In the genomic region with DNA sequence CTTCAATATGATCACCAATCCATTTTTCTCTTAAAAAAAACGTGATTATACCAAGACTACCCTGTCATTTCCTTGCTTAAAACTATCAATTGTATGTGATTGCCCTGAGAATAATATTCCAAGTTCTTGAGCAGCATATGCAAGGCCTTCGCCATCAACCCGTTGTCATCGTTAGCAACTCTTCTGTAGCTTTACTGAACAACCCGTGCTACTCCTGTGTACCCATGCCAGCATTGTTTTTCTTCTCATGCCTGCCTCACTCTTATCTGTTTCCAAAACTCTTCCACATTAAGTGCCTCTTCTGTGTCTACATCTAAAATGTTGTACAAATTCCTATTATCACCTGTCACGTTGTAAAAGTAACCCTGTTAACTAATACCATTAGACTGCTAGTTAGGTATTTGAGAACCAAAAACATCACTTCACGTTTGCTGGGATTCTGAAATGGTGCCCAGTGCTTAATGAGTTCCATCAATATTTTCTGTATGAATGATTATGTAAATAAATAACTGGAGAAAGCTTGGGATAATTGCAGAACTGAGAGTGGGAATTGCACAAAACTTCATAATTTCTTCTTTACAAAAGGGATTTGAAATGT, we compare ENCODE assay signal across 26 cellular contexts. TPM values are rescaled to one million over a fixed set of nuclear protein-coding genes. Genes with fewer than 3 reads are reported as not detected.
DNase-seq lines count a peak whose midpoint lies in the region; ATAC-seq and TF ChIP-seq lines count a peak whose summit lies in the region.
"Had no signal": no experiment of that assay in that cellular context is flagged by ENCODE, and none has a peak within 500 bp of the region (broad histone marks: within the 10 kb centered on the region; RNA-seq: fewer than 3 reads in every experiment).

No MANE protein-coding gene starts in this region.

- CTCF ChIA-PET in MCF 10A (lab: Yijun Ruan, JAX) (interaction anchor here (0.5 to 3.1 kb wide), 4 partner anchors 8 to 256 kb away, joined by 3 to 14 read pairs (median 6); no protein-coding TSS in a partner anchor), PC-9 (lab: Charles Lee) (no interaction called here)

- no peaks in the 10 kb centered on the region for H3K9me2 ChIP-seq in PC-9 (ENCODE audit: insufficient read depth)

- H3K27ac Mint-ChIP-seq in MCF 10A (ENCODE audit: low read depth, unreplicated experiment) = peak overlapping the region; percentile 82
- H3K27ac Mint-ChIP-seq: activated T-cell treated with anti-CD3 and anti-CD28 coated beads, Interleukin-2, amount 50 U/mL, for 24 hours; naive B cell; T-cell had no signal

- H3K4me3 Mint-ChIP-seq in MCF 10A (ENCODE audit: unreplicated experiment) = no peak overlapping the region
- H3K4me3 Mint-ChIP-seq: activated T-cell treated with anti-CD3 and anti-CD28 coated beads, Interleukin-2, amount 50 U/mL, for 24 hours; naive B cell; T-cell had no signal

- H3K27me3 ChIP-seq in breast epithelium (no peaks in the 10 kb centered on the region), PC-9 (ENCODE audit: insufficient read depth, low read depth) (no peaks in the 10 kb centered on the region), stomach smooth muscle (ENCODE audit: control insufficient read depth in 1 of 2, insufficient read depth in 2 of 2, low read length in 2 of 2) (no peaks in the 10 kb centered on the region)
- H3K27me3 ChIP-seq: gastrocnemius medialis, tibial nerve had no signal

- no peaks in the 10 kb centered on the region for H4K20me1 ChIP-seq in PC-9 (ENCODE audit: insufficient read depth)

- no peaks in the 10 kb centered on the region for H3K4me1 ChIP-seq in breast epithelium
- peaks cover 24% of the 10 kb centered on the region for H3K4me1 ChIP-seq in PC-9 (replicated peaks; ENCODE audit: insufficient read depth)
- H3K4me1 ChIP-seq in stomach smooth muscle (ENCODE audit: control insufficient read depth, insufficient read depth, low read length) = peaks cover 3% of the 10 kb centered on the region
- H3K4me1 ChIP-seq: gastrocnemius medialis had no signal

- H3K4me1 Mint-ChIP-seq in MCF 10A (ENCODE audit: insufficient read depth, unreplicated experiment) = peaks cover 45% of the 10 kb centered on the region

- H3K9me3 ChIP-seq in breast epithelium = no peaks in the 10 kb centered on the region
- no peaks in the 10 kb centered on the region for H3K9me3 ChIP-seq in PC-9 (ENCODE audit: insufficient read depth, low read depth)
- no peaks in the 10 kb centered on the region for H3K9me3 ChIP-seq in stomach smooth muscle (ENCODE audit: control insufficient read depth in 2 of 2, low read length in 2 of 2)
- H3K9me3 ChIP-seq: gastrocnemius medialis, tibial nerve had no signal

- no peaks in the 10 kb centered on the region for H3K79me2 ChIP-seq in PC-9 (ENCODE audit: low read depth)

- peaks cover 7% of the 10 kb centered on the region for H3K9me3 Mint-ChIP-seq in MCF 10A (ENCODE audit: unreplicated experiment)
- H3K9me3 Mint-ChIP-seq: activated T-cell treated with anti-CD3 and anti-CD28 coated beads, Interleukin-2, amount 50 U/mL, for 24 hours; naive B cell; T-cell had no signal

- TF ChIP-seq CTCF in MCF 10A (IDR thresholded peaks at IDR 0.05; ENCODE audit: unreplicated experiment) = no peak
- no peak for TF ChIP-seq CTCF in breast epithelium (IDR thresholded peaks at IDR 0.05)
- TF ChIP-seq CTCF in PC-9 (conservative IDR thresholded peaks at IDR 0.05) = no peak
- TF ChIP-seq CTCF in epithelial cell of esophagus (IDR thresholded peaks at IDR 0.05; ENCODE audit: insufficient read depth, low read depth, low read length, missing control alignments) = no peak

- H3K4me3 ChIP-seq in breast epithelium (no peak overlapping the region), PC-9 (no peak overlapping the region), epithelial cell of esophagus (ENCODE audit: low read length) (no peak overlapping the region), stomach smooth muscle (ENCODE audit: low read length in 2 of 2) (no peak overlapping the region)
- H3K4me3 ChIP-seq: gastrocnemius medialis, tibial nerve had no signal

- no peaks in the 10 kb centered on the region for H3K36me3 ChIP-seq in breast epithelium
- peaks cover 8% of the 10 kb centered on the region for H3K36me3 ChIP-seq in PC-9 (ENCODE audit: low read depth)
- H3K36me3 ChIP-seq in stomach smooth muscle (ENCODE audit: control insufficient read depth in 2 of 2, insufficient read depth in 2 of 2, low read length in 2 of 2) = peaks cover 2 to 4% of the 10 kb centered on the region in 2 donors
- H3K36me3 ChIP-seq: gastrocnemius medialis had no signal

- POLR2A ChIA-PET in MCF 10A (lab: Yijun Ruan, JAX) = interaction anchor here (0.7 to 7.5 kb wide), 11 partner anchors 10 to 299 kb away, joined by 3 to 162 read pairs (median 5); a partner anchor contains a TSS
- POLR2A ChIA-PET in PC-9 (lab: Charles Lee; ENCODE audit: unreplicated experiment) = interaction anchor here (0.5 to 1.0 kb wide), 2 partner anchors 8 to 16 kb away, joined by 5 to 8 read pairs; no protein-coding TSS in a partner anchor

- intact Hi-C loops in MCF 10A (cut with micrococcal nuclease) (no loop called here), breast epithelium (cut with DNase I; ENCODE audit: low total_unique reads) (no loop called here), PC-9 (cut with micrococcal nuclease; ENCODE audit: unreplicated experiment) (no loop called here)

- no peak overlapping the region for H3K9ac ChIP-seq in stomach smooth muscle (ENCODE audit: low read length in 2 of 2)

- BruUV-seq in MCF 10A (replicated peaks; lab: Mats Ljungman, UMichigan) (no TSS peak), PC-9 (replicated peaks; lab: Mats Ljungman, UMichigan) (no TSS peak)

- no peak overlapping the region for H3K4me2 ChIP-seq in PC-9

- ATAC-seq in HG03139 (IDR thresholded peaks at IDR 0.05; ENCODE audit: unreplicated experiment) = no peak
- ATAC-seq: gastrocnemius medialis; stimulated activated naive CD8-positive, alpha-beta T cell treated with anti-CD3 and anti-CD28 coated beads, Interleukin-15, Interleukin-2, amounts not matched to agents 100 U/mL and 50 U/mL, for 24 hours; T-cell had no signal

- H3K27ac ChIP-seq in breast epithelium = no peak overlapping the region
- H3K27ac ChIP-seq in PC-9 = peak overlapping the region; percentile 84
- peak overlapping the region; percentile 32 for H3K27ac ChIP-seq in stomach smooth muscle (ENCODE audit: low read length)

- H2AFZ ChIP-seq in PC-9 = no peak overlapping the region

- H3F3A ChIP-seq in PC-9 (ENCODE audit: insufficient read depth, low read depth) = peaks cover 39% of the 10 kb centered on the region; the same call in 1 of the 2 replicates

- no peak for TF ChIP-seq POLR2A in breast epithelium (IDR thresholded peaks at IDR 0.05)

- peaks cover 42% of the 10 kb centered on the region for H3K36me3 Mint-ChIP-seq in MCF 10A (ENCODE audit: insufficient read depth, unreplicated experiment)
- H3K36me3 Mint-ChIP-seq: naive B cell, T-cell had no signal

- DNase-seq in MCF 10A (ENCODE audit: unreplicated experiment) (no peak), breast epithelium (ENCODE audit: low spot score in 2 of 2) (no peak), PC-9 (no peak), epithelial cell of esophagus (ENCODE audit: low read depth) (peak; percentile 15), NCI-H1105 (lab: John Stamatoyannopoulos, UW) (no peak)
- no peak for DNase-seq in activated naive CD4-positive, alpha-beta T cell (lab: John Stamatoyannopoulos, UW)
- DNase-seq: 8988T; activated CD8-positive, alpha-beta memory T cell treated with anti-CD3 and anti-CD28 coated beads for 24 hours; activated naive CD4-positive, alpha-beta T cell treated with Interleukin-2 at 50 U/mL for 16 hours; activated T-cell treated with anti-CD3 and anti-CD28 coated beads, Interleukin-2, amount 50 U/mL, for 24 hours; amygdala; C1 segment of cervical spinal cord; gastrocnemius medialis; H7; KBM-7; naive B cell; NCI-H2171 treated with DMSO at 0.1 percent for 48 hours; NCI-H524 treated with DMSO at 0.1 percent for 48 hours; occipital lobe; stimulated activated CD4-positive, alpha-beta T cell treated with anti-CD3 and anti-CD28 coated beads, Interleukin-4, amount 100 ng/mL, for 24 hours; stimulated activated naive CD8-positive, alpha-beta T cell treated with anti-CD3 and anti-CD28 coated beads, Interleukin-15, Interleukin-2, amounts not matched to agents 100 U/mL and 50 U/mL, for 24 hours; T-cell had no signal

- no peaks in the 10 kb centered on the region for H3K27me3 Mint-ChIP-seq in MCF 10A (ENCODE audit: insufficient read depth, unreplicated experiment)

RNA-seq across cellular contexts. Expression of a gene that starts 10.5 kb away (rescaled TPM):
- 155 and 171 TPM in 2 replicates for total RNA-seq in MCF 10A (2022)
- total RNA-seq in breast epithelium = 100 to 1,000 TPM in 1 of 3 donors, 10 to 100 TPM in 2; 63.3 to 311 (median 97.6) TPM
- 260 and 296 TPM in 2 replicates for total RNA-seq in PC-9 (2021)
- total RNA-seq: G401 had no signal

RNA-seq across cellular contexts. Expression of a gene that starts 14.8 kb away (rescaled TPM):
- total RNA-seq in MCF 10A (2022) = 225 and 267 TPM in 2 replicates
- 100 to 1,000 TPM; 117 to 729 (median 154) TPM for total RNA-seq in breast epithelium
- 850 and 1,077 TPM in 2 replicates for total RNA-seq in PC-9 (2021)
- total RNA-seq: G401 had no signal

Comparison
In these comparisons a context has a peak if more than half of its experiments do, and no peak if none do; other contexts are left out.
1. H3K27ac ChIP-seq: peak in PC-9 (single experiment) and stomach smooth muscle (single experiment); none in breast epithelium (0 of 2).